Comparison of ENCODE assay signal across 23 cellular contexts in genomic region chr4:155665054-155665453, GRCh38. TPM values are rescaled to one million over a fixed set of nuclear protein-coding genes. Genes with fewer than 3 reads are reported as not detected.
A peak's percentile ranks its signal among the peaks of the same experiment; 100 is the strongest.
DNase-seq lines count a peak whose midpoint lies in the region; ATAC-seq and TF ChIP-seq lines count a peak whose summit lies in the region.
"Had no signal": no experiment of that assay in that cellular context is flagged by ENCODE, and none has a peak within 500 bp of the region (broad histone marks: within the 10 kb centered on the region; RNA-seq: fewer than 3 reads in every experiment).

No MANE protein-coding gene starts in this region.

- intact Hi-C loops in left ventricle myocardium inferior (cut with micrococcal nuclease), result no loop called here
- intact Hi-C loops in heart right ventricle (cut with DNase I), result loop anchor here in 8 of 10 donors (5.0 to 10.0 kb wide), 12 partner anchors 42 to 223 kb away; partner anchors contain the start of gene GUCY1B1 (in 2 of the 8)

- H2AFZ ChIP-seq in hepatocyte (no peak overlapping the region), smooth muscle cell (ENCODE audit: low read depth) (peak overlapping the region; percentile 68)

- TF ChIP-seq CTCF in left ventricle myocardium inferior (IDR thresholded peaks at IDR 0.05; ENCODE audit: borderline replicate concordance) (no peak), heart right ventricle (IDR thresholded peaks at IDR 0.05) (no peak), hepatocyte (IDR thresholded peaks at IDR 0.05; ENCODE audit: poor library complexity) (no peak), smooth muscle cell (IDR thresholded peaks at IDR 0.05; ENCODE audit: borderline replicate concordance, insufficient read depth, poor library complexity, severe bottlenecking) (no peak)

- H3K4me2 ChIP-seq in hepatocyte, result no peak overlapping the region
- H3K4me2 ChIP-seq in smooth muscle cell, result peak overlapping the region; percentile 94

- H3K27me3 ChIP-seq in left ventricle myocardium inferior (ENCODE audit: low read depth) (peaks cover 3% of the 10 kb centered on the region), heart right ventricle (peaks cover 0 to 31% (median 0%) of the 10 kb centered on the region in 7 donors), hepatocyte (no peaks in the 10 kb centered on the region), smooth muscle cell (ENCODE audit: low read depth) (no peaks in the 10 kb centered on the region)

- H3K4me1 ChIP-seq in left ventricle myocardium inferior (peaks cover 25% of the 10 kb centered on the region), heart right ventricle (peaks cover 0 to 22% (median 9%) of the 10 kb centered on the region in 9 donors), hepatocyte (ENCODE audit: insufficient read depth) (no peaks in the 10 kb centered on the region), smooth muscle cell (ENCODE audit: low read depth) (peaks cover 4% of the 10 kb centered on the region)

- peak overlapping the region; percentile 97 for H3K27ac ChIP-seq in left ventricle myocardium inferior (replicated peaks)
- peak overlapping the region in 3 of 10 donors; percentile 93 to 95 (median 94) for H3K27ac ChIP-seq in heart right ventricle
- H3K27ac ChIP-seq in hepatocyte, result peak overlapping the region; percentile 90
- H3K27ac ChIP-seq in smooth muscle cell (ENCODE audit: low read depth), result peak overlapping the region; percentile 80
- H3K27ac ChIP-seq: C4-2B, SJSA1 had no signal

- no peaks in the 10 kb centered on the region for H3K9me2 ChIP-seq in hepatocyte (replicated peaks; ENCODE audit: insufficient read depth)

- ATAC-seq in heart right ventricle (no peak), HG02610 (IDR thresholded peaks at IDR 0.05; ENCODE audit: unreplicated experiment) (no peak)
- ATAC-seq: HCT116, Right ventricle myocardium inferior had no signal

- H3K9ac ChIP-seq in smooth muscle cell (ENCODE audit: low read depth), result no peak overlapping the region

- H3K36me3 ChIP-seq in left ventricle myocardium inferior, result no peaks in the 10 kb centered on the region
- H3K36me3 ChIP-seq in heart right ventricle, result no peaks in the 10 kb centered on the region
- no peaks in the 10 kb centered on the region for H3K36me3 ChIP-seq in hepatocyte (replicated peaks; ENCODE audit: insufficient read depth, low read depth)
- no peaks in the 10 kb centered on the region for H3K36me3 ChIP-seq in smooth muscle cell (ENCODE audit: low read depth)
- H3K36me3 ChIP-seq: MG63, SJSA1 had no signal

- WGBS in heart right ventricle, 2 donors, result 86 to 91% methylated on average over 2 of the region's 2 CpGs
- WGBS in hepatocyte (ENCODE audit: low lambda C conversion rate, missing lambda C conversion rate), result 69% methylated on average over 2 of the region's 2 CpGs
- WGBS in smooth muscle cell (ENCODE audit: low lambda C conversion rate), result 86% methylated on average over 2 of the region's 2 CpGs

- H4K20me1 ChIP-seq in hepatocyte (ENCODE audit: insufficient read depth, poor library complexity, severe bottlenecking) (no peaks in the 10 kb centered on the region), smooth muscle cell (ENCODE audit: low read depth) (no peaks in the 10 kb centered on the region)

- no peak for DNase-seq in left ventricle myocardium inferior
- DNase-seq in heart right ventricle, result no peak
- DNase-seq in hepatocyte (ENCODE audit: low spot score), result no peak
- no peak for DNase-seq in smooth muscle cell (lab: John Stamatoyannopoulos, UW; ENCODE audit: unreplicated experiment)
- no peak for DNase-seq in DMS153 treated with DMSO at 0.1 percent for 48 hours (lab: John Stamatoyannopoulos, UW; ENCODE audit: unreplicated experiment)
- no peak for DNase-seq in C1 segment of cervical spinal cord (lab: John Stamatoyannopoulos, UW)
- DNase-seq in inferior parietal cortex (ENCODE audit: extremely low spot score), result no peak
- DNase-seq: AML-193; CD8-positive, alpha-beta memory T cell; EL; GF-D8; MG63; NCI-H1417; NCI-H1694 treated with DMSO at 0.1 percent for 48 hours; NCI-H2081 treated with DMSO at 0.1 percent for 48 hours; NCI-H446; NCI-H526 had no signal

- H3K79me2 ChIP-seq in hepatocyte, result peaks cover 18% of the 10 kb centered on the region
- peaks cover 38% of the 10 kb centered on the region for H3K79me2 ChIP-seq in smooth muscle cell (ENCODE audit: low read depth)

- H3K9me3 ChIP-seq in left ventricle myocardium inferior (replicated peaks) (no peaks in the 10 kb centered on the region), heart right ventricle (no peaks in the 10 kb centered on the region), hepatocyte (ENCODE audit: low read depth) (no peaks in the 10 kb centered on the region), smooth muscle cell (replicated peaks; ENCODE audit: low read depth) (no peaks in the 10 kb centered on the region)
- H3K9me3 ChIP-seq: MG63, SJSA1 had no signal

- H3F3A ChIP-seq in smooth muscle cell (ENCODE audit: low read depth), result peaks cover 8% of the 10 kb centered on the region

- H3K4me3 ChIP-seq in left ventricle myocardium inferior (no peak overlapping the region), heart right ventricle (no peak overlapping the region), hepatocyte (no peak overlapping the region), smooth muscle cell (no peak overlapping the region)
- H3K4me3 ChIP-seq: MG63, SJSA1 had no signal

RNA-seq across cellular contexts. Expression of gene GUCY1A1, which starts 1.6 kb away (rescaled TPM):
- total RNA-seq in left ventricle myocardium inferior (43.0 TPM), heart right ventricle (100 to 1,000 TPM in 1 of 10 donors, 10 to 100 TPM in 9; 45.0 to 101 (median 65.4) TPM), hepatocyte (41.2 and 44.9 TPM in 2 replicates), smooth muscle cell (269 and 295 TPM in 2 replicates)
- polyA plus RNA-seq in heart right ventricle (10 to 100 TPM in 1 of 2 donors, 1 to 10 TPM in 1; 6.7 to 13.8 TPM), hepatocyte (25.7 and 27.7 TPM in 2 replicates), smooth muscle cell (138 and 172 TPM in 2 replicates)
- total RNA-seq: CD8-positive, alpha-beta memory T cell; H1; SJSA1 had no signal
- polyA plus RNA-seq: CD8-positive, alpha-beta memory T cell; H1 had no signal
